In genomic region chr12:94640134-94640928, GRCh38 we compare ENCODE assay signal across 8 cellular contexts. TPM values are rescaled to one million over a fixed set of nuclear protein-coding genes. Genes with fewer than 3 reads are reported as not detected.
DNase-seq lines count a peak whose midpoint lies in the region; ATAC-seq lines count a peak whose summit lies in the region.

No MANE protein-coding gene starts in this region.

- H4K8ac ChIP-seq in neuronal stem cell (ENCODE audit: low read depth, low read length) = no peak overlapping the region

- H3K36me3 ChIP-seq in neuronal stem cell (replicated peaks in 1 of 2; ENCODE audit: control insufficient read depth in 2 of 2, insufficient read depth in 2 of 2, low read length in 2 of 2) = no peaks in the 10 kb centered on the region

- no peak overlapping the region for H3K18ac ChIP-seq in neuronal stem cell (ENCODE audit: low read length)

- H3K4me1 Mint-ChIP-seq in immature natural killer cell = peaks cover 43 to 49% of the 10 kb centered on the region in 2 donors

- H3K9ac ChIP-seq in neuronal stem cell (ENCODE audit: low read depth, low read length, poor library complexity) = no peak overlapping the region

- DNase-seq in activated CD4-positive, alpha-beta T cell treated with anti-CD3 and anti-CD28 coated beads for 24 hours (ENCODE audit: low read depth in 2 of 2) = peak; percentile 13 to 31
- DNase-seq in activated CD4-positive, alpha-beta T cell treated with anti-CD3 and anti-CD28 coated beads, Interleukin-2, amount 50 U/mL, for 4 hours = no peak
- DNase-seq in SIG-M5 (lab: John Stamatoyannopoulos, UW) (peak; percentile 78), immature natural killer cell (peak in 1 of 3 donors; percentile 19), NCI-H2029 treated with DMSO at 0.1 percent for 48 hours (lab: John Stamatoyannopoulos, UW) (no peak), neuronal stem cell (ENCODE audit: low spot score) (no peak), D341Med (ENCODE audit: low spot score) (no peak)

- peaks cover 0 to 7% (median 2%) of the 10 kb centered on the region in 3 donors for H3K36me3 Mint-ChIP-seq in immature natural killer cell

- H3K4ac ChIP-seq in neuronal stem cell (ENCODE audit: low read length) = no peak overlapping the region

- no peak overlapping the region for H2AK5ac ChIP-seq in neuronal stem cell (ENCODE audit: low read depth, low read length)

- H3K27ac ChIP-seq in neuronal stem cell (replicated peaks; ENCODE audit: low read length) = no peak overlapping the region

- peak; percentile 80 for ATAC-seq in HG02884 (IDR thresholded peaks at IDR 0.05; ENCODE audit: unreplicated experiment)

- H3K23ac ChIP-seq in neuronal stem cell (ENCODE audit: low read depth, low read length, poor library complexity) = no peak overlapping the region

- no peaks in the 10 kb centered on the region for H3K4me1 ChIP-seq in neuronal stem cell (ENCODE audit: control insufficient read depth in 2 of 2, insufficient read depth in 1 of 2, low read depth in 1 of 2, low read length in 2 of 2)

- H3K9me3 ChIP-seq in neuronal stem cell (replicated peaks in 1 of 2; ENCODE audit: control insufficient read depth in 2 of 2, insufficient read depth in 1 of 2, low read depth in 1 of 2, low read length in 2 of 2) = no peaks in the 10 kb centered on the region

- H3K14ac ChIP-seq in neuronal stem cell (ENCODE audit: low read length) = no peak overlapping the region

- H2BK12ac ChIP-seq in neuronal stem cell (ENCODE audit: low read length) = no peak overlapping the region

- peak overlapping the region in 1 of 5 donors; percentile 64 for H3K4me3 Mint-ChIP-seq in immature natural killer cell

- no peak overlapping the region for H2AFZ ChIP-seq in neuronal stem cell (ENCODE audit: low read length)

- no peak overlapping the region for H3K4me2 ChIP-seq in neuronal stem cell (ENCODE audit: insufficient read depth, low read length, poor library complexity, severe bottlenecking)

- no peak overlapping the region for H3K4me3 ChIP-seq in neuronal stem cell (ENCODE audit: low read length in 2 of 2)

- no peak overlapping the region for H2BK5ac ChIP-seq in neuronal stem cell (ENCODE audit: low read length)

- peak overlapping the region in 5 of 6 donors; percentile 15 to 89 (median 61) for H3K27ac Mint-ChIP-seq in immature natural killer cell

- no peaks in the 10 kb centered on the region for H3K79me1 ChIP-seq in neuronal stem cell (ENCODE audit: low read depth, low read length)

- H2BK15ac ChIP-seq in neuronal stem cell (ENCODE audit: low read length) = no peak overlapping the region

- no CpG with 5 or more reads among the region's 10 CpGs for WGBS in neuronal stem cell (ENCODE audit: extremely low coverage in 2 of 2, insufficient read length in 2 of 2, insufficient replicate concordance in 1 of 2), 2 donors

- H4K91ac ChIP-seq in neuronal stem cell (ENCODE audit: low read depth, low read length, poor library complexity) = no peak overlapping the region

- H3K9me3 Mint-ChIP-seq in immature natural killer cell = no peaks in the 10 kb centered on the region

- H2BK120ac ChIP-seq in neuronal stem cell (ENCODE audit: low read depth, low read length) = no peak overlapping the region

- no peaks in the 10 kb centered on the region for H3K27me3 Mint-ChIP-seq in immature natural killer cell (ENCODE audit: low read depth in 3 of 3)

- peaks cover 0 to 10% (median 0%) of the 10 kb centered on the region in 3 experiments for H3K27me3 ChIP-seq in neuronal stem cell (ENCODE audit: control insufficient read depth in 3 of 3, insufficient read depth in 3 of 3, low read depth in 1 of 3, low read length in 3 of 3)

RNA-seq across cellular contexts. Expression of gene TMCC3, which starts 10.0 kb away (rescaled TPM):
- polyA plus RNA-seq in immature natural killer cell = 10 to 100 TPM; 12.4 to 19.2 (median 15.2) TPM
- 5.9 TPM for polyA plus RNA-seq in neuronal stem cell (2013, experiment 1 of 2)
- polyA plus RNA-seq in neuronal stem cell (2013, experiment 2 of 2) = 6.0 TPM

Comparison
In these comparisons a context has a peak if more than half of its experiments do, and no peak if none do; other contexts are left out.
1. DNase-seq: peak in activated CD4-positive, alpha-beta T cell treated with anti-CD3 and anti-CD28 coated beads for 24 hours (2 of 2) and SIG-M5 (single experiment); none in activated CD4-positive, alpha-beta T cell treated with anti-CD3 and anti-CD28 coated beads, Interleukin-2, amount 50 U/mL, for 4 hours (0 of 2), NCI-H2029 treated with DMSO at 0.1 percent for 48 hours (single experiment), neuronal stem cell (single experiment) and D341Med (single experiment).